32 cellular contexts compared by ENCODE assay signal in the genomic region with DNA sequence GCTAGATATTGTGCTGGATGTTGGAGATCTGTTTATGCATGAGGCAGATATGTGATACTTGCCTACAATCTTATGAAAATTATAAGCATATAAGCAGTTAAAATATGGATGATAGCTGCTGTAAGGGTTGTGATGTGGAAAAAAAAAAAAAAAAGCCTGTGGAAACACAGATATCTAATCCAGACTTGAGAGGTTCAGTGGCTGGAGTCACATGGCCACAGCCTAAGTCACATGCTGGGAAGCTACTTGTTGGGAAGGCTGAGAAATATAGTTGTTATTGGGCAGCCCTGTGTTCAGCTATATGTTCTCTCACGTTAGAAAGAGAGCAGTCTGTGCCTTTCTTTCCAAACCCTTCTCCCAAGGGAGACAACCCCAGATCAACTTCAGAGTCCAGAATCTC.
"Had no signal": no experiment of that assay in that cellular context is flagged by ENCODE, and none has a peak within 500 bp of the region (broad histone marks: within the 10 kb centered on the region; RNA-seq: fewer than 3 reads in every experiment).

No MANE protein-coding gene starts in this region.

- H3K27me3 ChIP-seq: adrenal gland, body of pancreas, colonic mucosa had no signal

- H3K27ac Mint-ChIP-seq: activated B cell treated with CpG ODN at 0.5 μM for 24 hours; activated CD8-positive, alpha-beta T cell treated with anti-CD3 and anti-CD28 coated beads for 36 hours; activated naive CD4-positive, alpha-beta T cell treated with anti-CD3 and anti-CD28 coated beads for 36 hours; activated naive CD4-positive, alpha-beta T cell treated with anti-CD3 and anti-CD28 coated beads, Interleukin-2, amount 50 U/mL, for 24 hours; activated naive CD8-positive, alpha-beta T cell treated with anti-CD3 and anti-CD28 coated beads for 36 hours; activated naive CD8-positive, alpha-beta T cell treated with anti-CD3 and anti-CD28 coated beads, Interleukin-2, amount 50 U/mL, for 24 hours; activated T-helper 1 cell treated with anti-CD3 and anti-CD28 coated beads, Interleukin-12 subunit alpha, Interleukin-12 subunit beta, Interleukin-2, Interleukin-4 antibody, amounts not matched to agents 30 ng/mL and 10 ng/mL and 1 ng/mL, durations not matched to agents 14 hours and 24 hours and 36 hours; activated T-helper 2 cell treated with anti-CD3 and anti-CD28 coated beads, Interferon-gamma antibody, Interleukin-2, Interleukin-4, amounts not matched to agents 10 μg/mL and 5 μg/mL and 100 μg/mL, durations not matched to agents 14 hours and 24 hours and 36 hours had no signal

- H3K27ac ChIP-seq: adrenal gland, body of pancreas, colonic mucosa, epithelial cell of prostate, VCaP had no signal

- DNase-seq: activated B cell treated with CpG ODN at 0.5 μM for 24 hours; activated CD4-positive, alpha-beta T cell treated with anti-CD3 and anti-CD28 coated beads for 48 hours; activated CD4-positive, alpha-beta T cell treated with anti-CD3 and anti-CD28 coated beads, Interleukin-2, amount 50 U/mL, for 1 hour; activated CD4-positive, alpha-beta T cell treated with anti-CD3 and anti-CD28 coated beads, Interleukin-2, amount 50 U/mL, for 48 hours; activated CD8-positive, alpha-beta memory T cell treated with anti-CD3 and anti-CD28 coated beads for 24 hours; activated CD8-positive, alpha-beta T cell treated with anti-CD3 and anti-CD28 coated beads for 36 hours; activated effector memory CD4-positive, alpha-beta T cell treated with anti-CD3 and anti-CD28 coated beads, Interleukin-2, amount 50 U/mL, for 16 hours; activated naive CD4-positive, alpha-beta T cell treated with anti-CD3 and anti-CD28 coated beads for 36 hours; activated naive CD8-positive, alpha-beta T cell treated with anti-CD3 and anti-CD28 coated beads for 36 hours; activated naive CD8-positive, alpha-beta T cell treated with anti-CD3 and anti-CD28 coated beads, Interleukin-2, amount 50 U/mL, for 24 hours; activated T-cell treated with anti-CD3 and anti-CD28 coated beads, Interleukin-2, amount 50 U/mL, for 48 hours; adrenal gland; amygdala; aorta; body of pancreas; caudate nucleus; colonic mucosa; effector CD8-positive, alpha-beta T cell; foreskin fibroblast; head of caudate nucleus; T-helper 2 cell had no signal

- H3K27me3 Mint-ChIP-seq: activated B cell treated with CpG ODN at 0.5 μM for 24 hours; activated naive CD8-positive, alpha-beta T cell treated with anti-CD3 and anti-CD28 coated beads for 36 hours; activated naive CD8-positive, alpha-beta T cell treated with anti-CD3 and anti-CD28 coated beads, Interleukin-2, amount 50 U/mL, for 24 hours had no signal

- H3K4me1 ChIP-seq: adrenal gland, colonic mucosa had no signal

- H3K9me3 Mint-ChIP-seq: activated naive CD4-positive, alpha-beta T cell treated with anti-CD3 and anti-CD28 coated beads for 36 hours; activated naive CD4-positive, alpha-beta T cell treated with anti-CD3 and anti-CD28 coated beads, Interleukin-2, amount 50 U/mL, for 24 hours; activated naive CD8-positive, alpha-beta T cell treated with anti-CD3 and anti-CD28 coated beads, Interleukin-2, amount 50 U/mL, for 24 hours; activated T-helper 1 cell treated with anti-CD3 and anti-CD28 coated beads, Interleukin-12 subunit alpha, Interleukin-12 subunit beta, Interleukin-2, Interleukin-4 antibody, amounts not matched to agents 30 ng/mL and 10 ng/mL and 1 ng/mL, durations not matched to agents 14 hours and 24 hours and 36 hours; activated T-helper 2 cell treated with anti-CD3 and anti-CD28 coated beads, Interferon-gamma antibody, Interleukin-2, Interleukin-4, amounts not matched to agents 10 μg/mL and 5 μg/mL and 100 μg/mL, durations not matched to agents 14 hours and 24 hours and 36 hours had no signal

- FAIRE-seq: endometrium, endothelial cell of umbilical vein, frontal cortex, TTC549 had no signal

- ATAC-seq: activated CD4-positive, CD25-positive, alpha-beta regulatory T cell treated with anti-CD3 and anti-CD28 coated beads, Interleukin-2, amount 50 U/mL, for 24 hours; activated CD8-positive, alpha-beta T cell treated with anti-CD3 and anti-CD28 coated beads for 36 hours; activated naive CD8-positive, alpha-beta T cell treated with anti-CD3 and anti-CD28 coated beads, Interleukin-2, amount 50 U/mL, for 24 hours; body of pancreas; esophagus mucosa had no signal

- H3K4me3 Mint-ChIP-seq: activated B cell treated with CpG ODN at 0.5 μM for 24 hours; activated CD8-positive, alpha-beta T cell treated with anti-CD3 and anti-CD28 coated beads for 36 hours; activated naive CD4-positive, alpha-beta T cell treated with anti-CD3 and anti-CD28 coated beads for 36 hours; activated naive CD4-positive, alpha-beta T cell treated with anti-CD3 and anti-CD28 coated beads, Interleukin-2, amount 50 U/mL, for 24 hours; activated naive CD8-positive, alpha-beta T cell treated with anti-CD3 and anti-CD28 coated beads for 36 hours; activated naive CD8-positive, alpha-beta T cell treated with anti-CD3 and anti-CD28 coated beads, Interleukin-2, amount 50 U/mL, for 24 hours; activated T-helper 1 cell treated with anti-CD3 and anti-CD28 coated beads, Interleukin-12 subunit alpha, Interleukin-12 subunit beta, Interleukin-2, Interleukin-4 antibody, amounts not matched to agents 30 ng/mL and 10 ng/mL and 1 ng/mL, durations not matched to agents 14 hours and 24 hours and 36 hours had no signal

- H3K36me3 Mint-ChIP-seq: activated naive CD4-positive, alpha-beta T cell treated with anti-CD3 and anti-CD28 coated beads, Interleukin-2, amount 50 U/mL, for 24 hours had no signal

- H3K36me3 ChIP-seq: adrenal gland, colonic mucosa had no signal

- H3K4me3 ChIP-seq: adrenal gland, body of pancreas, colonic mucosa had no signal

- H3K4me1 Mint-ChIP-seq: activated B cell treated with CpG ODN at 0.5 μM for 24 hours; activated naive CD4-positive, alpha-beta T cell treated with anti-CD3 and anti-CD28 coated beads, Interleukin-2, amount 50 U/mL, for 24 hours; activated naive CD8-positive, alpha-beta T cell treated with anti-CD3 and anti-CD28 coated beads for 36 hours; activated naive CD8-positive, alpha-beta T cell treated with anti-CD3 and anti-CD28 coated beads, Interleukin-2, amount 50 U/mL, for 24 hours had no signal

- H3K9me3 ChIP-seq: adrenal gland, body of pancreas, colonic mucosa had no signal
